1 cellular context compared by ENCODE assay signal in the genomic region with DNA sequence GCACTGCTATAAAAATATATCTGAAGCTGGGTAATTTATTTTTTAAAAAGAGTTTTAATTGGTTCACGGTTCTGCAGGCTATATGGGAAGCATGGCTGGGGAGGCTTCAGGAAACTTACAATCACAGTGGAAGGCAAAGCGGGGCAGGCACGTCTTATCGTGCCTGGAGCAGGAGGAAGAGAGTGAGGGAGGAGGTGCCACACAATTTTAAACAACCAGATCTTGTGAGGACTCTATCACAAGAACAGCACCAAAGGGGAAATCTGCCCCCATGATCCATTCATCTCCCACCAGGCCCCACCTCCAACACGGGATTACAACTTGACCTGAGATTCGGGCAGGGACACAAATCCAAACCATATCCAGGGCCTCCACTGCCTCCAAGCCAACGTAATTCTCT.
TF ChIP-seq lines count a peak whose summit lies in the region.

No MANE protein-coding gene starts in this region.

TF ChIP-seq in K562, 482 proteins besides CTCF, POLR2A, EP300 and RAD21 (continued from another document):
- TF ChIP-seq, protein P1, sequence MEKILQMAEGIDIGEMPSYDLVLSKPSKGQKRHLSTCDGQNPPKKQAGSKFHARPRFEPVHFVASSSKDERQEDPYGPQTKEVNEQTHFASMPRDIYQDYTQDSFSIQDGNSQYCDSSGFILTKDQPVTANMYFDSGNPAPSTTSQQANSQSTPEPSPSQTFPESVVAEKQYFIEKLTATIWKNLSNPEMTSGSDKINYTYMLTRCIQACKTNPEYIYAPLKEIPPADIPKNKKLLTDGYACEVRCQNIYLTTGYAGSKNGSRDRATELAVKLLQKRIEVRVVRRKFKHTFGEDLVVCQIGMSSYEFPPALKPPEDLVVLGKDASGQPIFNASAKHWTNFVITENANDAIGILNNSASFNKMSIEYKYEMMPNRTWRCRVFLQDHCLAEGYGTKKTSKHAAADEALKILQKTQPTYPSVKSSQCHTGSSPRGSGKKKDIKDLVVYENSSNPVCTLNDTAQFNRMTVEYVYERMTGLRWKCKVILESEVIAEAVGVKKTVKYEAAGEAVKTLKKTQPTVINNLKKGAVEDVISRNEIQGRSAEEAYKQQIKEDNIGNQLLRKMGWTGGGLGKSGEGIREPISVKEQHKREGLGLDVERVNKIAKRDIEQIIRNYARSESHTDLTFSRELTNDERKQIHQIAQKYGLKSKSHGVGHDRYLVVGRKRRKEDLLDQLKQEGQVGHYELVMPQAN (IDR thresholded peaks at IDR 0.05; ENCODE audit: borderline replicate concordance) = no peak
- TF ChIP-seq ZNF174 (CRISPR knock-in tag; IDR thresholded peaks at IDR 0.05) (no peak), ZNF707 (CRISPR knock-in tag; conservative IDR thresholded peaks at IDR 0.05) (no peak), RBM15 (IDR thresholded peaks at IDR 0.05; ENCODE audit: insufficient read depth, low read length) (no peak), OTX1 (CRISPR knock-in tag; IDR thresholded peaks at IDR 0.05) (no peak), KAT8 (IDR thresholded peaks at IDR 0.05; ENCODE audit: low read depth) (no peak), ZNF551 (CRISPR knock-in tag; IDR thresholded peaks at IDR 0.05) (no peak), SIN3A (IDR thresholded peaks at IDR 0.05; ENCODE audit: borderline replicate concordance in 2 of 2, control insufficient read depth in 1 of 2, low read depth in 2 of 2, low read length in 2 of 2) (no peak), MYNN (IDR thresholded peaks at IDR 0.05) (no peak), MYNN (CRISPR knock-in tag; IDR thresholded peaks at IDR 0.05) (no peak), ZNF699 (CRISPR knock-in tag; IDR thresholded peaks at IDR 0.05; ENCODE audit: insufficient replicate concordance) (no peak), FOS (IDR thresholded peaks at IDR 0.05; ENCODE audit: extremely low read depth, insufficient read length) (no peak), CAMTA2 (CRISPR knock-in tag; conservative IDR thresholded peaks at IDR 0.05) (no peak), ZNF316 (IDR thresholded peaks at IDR 0.05) (no peak), MTA1 (IDR thresholded peaks at IDR 0.05; ENCODE audit: borderline replicate concordance) (no peak)
- TF ChIP-seq, protein P2, sequence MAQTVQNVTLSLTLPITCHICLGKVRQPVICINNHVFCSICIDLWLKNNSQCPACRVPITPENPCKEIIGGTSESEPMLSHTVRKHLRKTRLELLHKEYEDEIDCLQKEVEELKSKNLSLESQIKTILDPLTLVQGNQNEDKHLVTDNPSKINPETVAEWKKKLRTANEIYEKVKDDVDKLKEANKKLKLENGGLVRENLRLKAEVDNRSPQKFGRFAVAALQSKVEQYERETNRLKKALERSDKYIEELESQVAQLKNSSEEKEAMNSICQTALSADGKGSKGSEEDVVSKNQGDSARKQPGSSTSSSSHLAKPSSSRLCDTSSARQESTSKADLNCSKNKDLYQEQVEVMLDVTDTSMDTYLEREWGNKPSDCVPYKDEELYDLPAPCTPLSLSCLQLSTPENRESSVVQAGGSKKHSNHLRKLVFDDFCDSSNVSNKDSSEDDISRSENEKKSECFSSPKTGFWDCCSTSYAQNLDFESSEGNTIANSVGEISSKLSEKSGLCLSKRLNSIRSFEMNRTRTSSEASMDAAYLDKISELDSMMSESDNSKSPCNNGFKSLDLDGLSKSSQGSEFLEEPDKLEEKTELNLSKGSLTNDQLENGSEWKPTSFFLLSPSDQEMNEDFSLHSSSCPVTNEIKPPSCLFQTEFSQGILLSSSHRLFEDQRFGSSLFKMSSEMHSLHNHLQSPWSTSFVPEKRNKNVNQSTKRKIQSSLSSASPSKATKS (CRISPR knock-in tag; IDR thresholded peaks at IDR 0.05) = no peak
- TF ChIP-seq, protein P3, sequence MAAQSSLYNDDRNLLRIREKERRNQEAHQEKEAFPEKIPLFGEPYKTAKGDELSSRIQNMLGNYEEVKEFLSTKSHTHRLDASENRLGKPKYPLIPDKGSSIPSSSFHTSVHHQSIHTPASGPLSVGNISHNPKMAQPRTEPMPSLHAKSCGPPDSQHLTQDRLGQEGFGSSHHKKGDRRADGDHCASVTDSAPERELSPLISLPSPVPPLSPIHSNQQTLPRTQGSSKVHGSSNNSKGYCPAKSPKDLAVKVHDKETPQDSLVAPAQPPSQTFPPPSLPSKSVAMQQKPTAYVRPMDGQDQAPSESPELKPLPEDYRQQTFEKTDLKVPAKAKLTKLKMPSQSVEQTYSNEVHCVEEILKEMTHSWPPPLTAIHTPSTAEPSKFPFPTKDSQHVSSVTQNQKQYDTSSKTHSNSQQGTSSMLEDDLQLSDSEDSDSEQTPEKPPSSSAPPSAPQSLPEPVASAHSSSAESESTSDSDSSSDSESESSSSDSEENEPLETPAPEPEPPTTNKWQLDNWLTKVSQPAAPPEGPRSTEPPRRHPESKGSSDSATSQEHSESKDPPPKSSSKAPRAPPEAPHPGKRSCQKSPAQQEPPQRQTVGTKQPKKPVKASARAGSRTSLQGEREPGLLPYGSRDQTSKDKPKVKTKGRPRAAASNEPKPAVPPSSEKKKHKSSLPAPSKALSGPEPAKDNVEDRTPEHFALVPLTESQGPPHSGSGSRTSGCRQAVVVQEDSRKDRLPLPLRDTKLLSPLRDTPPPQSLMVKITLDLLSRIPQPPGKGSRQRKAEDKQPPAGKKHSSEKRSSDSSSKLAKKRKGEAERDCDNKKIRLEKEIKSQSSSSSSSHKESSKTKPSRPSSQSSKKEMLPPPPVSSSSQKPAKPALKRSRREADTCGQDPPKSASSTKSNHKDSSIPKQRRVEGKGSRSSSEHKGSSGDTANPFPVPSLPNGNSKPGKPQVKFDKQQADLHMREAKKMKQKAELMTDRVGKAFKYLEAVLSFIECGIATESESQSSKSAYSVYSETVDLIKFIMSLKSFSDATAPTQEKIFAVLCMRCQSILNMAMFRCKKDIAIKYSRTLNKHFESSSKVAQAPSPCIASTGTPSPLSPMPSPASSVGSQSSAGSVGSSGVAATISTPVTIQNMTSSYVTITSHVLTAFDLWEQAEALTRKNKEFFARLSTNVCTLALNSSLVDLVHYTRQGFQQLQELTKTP (IDR thresholded peaks at IDR 0.05; ENCODE audit: low read depth in 1 of 2, partially characterized antibody in 2 of 2) = no peak
TF ChIP-seq in K562: peak in this region for 15.
